Comparison of ENCODE assay signal across 10 cellular contexts in the genomic region with DNA sequence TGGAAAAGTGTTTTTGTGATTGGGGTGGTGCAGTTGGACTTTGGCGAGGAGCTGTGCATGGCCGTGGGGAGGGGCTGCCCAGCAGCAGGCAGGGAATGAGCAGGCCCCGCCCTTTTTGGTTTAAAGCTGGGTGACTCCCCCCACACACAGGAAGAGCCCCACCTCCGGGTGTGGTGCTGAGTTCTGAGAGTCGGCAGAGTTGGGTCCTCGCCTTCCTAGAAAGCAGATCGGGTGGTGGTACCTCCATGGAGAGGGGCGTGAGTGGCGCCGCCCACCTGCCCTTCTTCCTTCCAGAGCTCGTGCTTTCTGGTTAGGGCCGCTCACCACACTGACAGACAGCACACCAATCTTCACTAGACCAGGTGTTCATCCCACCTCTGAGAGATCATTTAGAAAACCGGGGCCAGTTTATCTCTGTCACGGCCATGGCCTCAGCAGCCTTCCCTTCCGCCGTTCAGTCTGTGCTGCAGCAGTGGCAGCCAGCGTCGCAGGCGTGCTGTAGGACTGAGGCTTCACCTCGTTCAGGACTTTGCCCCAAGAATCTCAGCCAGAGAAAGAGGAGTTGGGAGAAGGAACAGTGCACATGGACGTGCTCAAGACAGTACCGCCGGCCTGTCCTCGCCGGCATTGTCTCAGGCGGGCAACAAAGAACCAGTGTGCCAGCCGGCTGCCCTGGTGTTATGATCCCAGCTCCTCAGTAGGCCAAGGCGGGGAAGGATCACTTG.
DNase-seq lines count a peak whose midpoint lies in the region; ATAC-seq, FAIRE-seq and TF ChIP-seq lines count a peak whose summit lies in the region.
"Had no signal": no experiment of that assay in that cellular context is flagged by ENCODE, and none has a peak within 500 bp of the region (broad histone marks: within the 10 kb centered on the region; RNA-seq: fewer than 3 reads in every experiment).

No MANE protein-coding gene starts in this region.

- peaks cover 49 to 64% (median 57%) of the 10 kb centered on the region in 3 donors for H3K4me1 Mint-ChIP-seq in T-cell

- POLR2A ChIA-PET in T-cell (lab: Charles Lee), result no interaction called here

- H3K4me1 ChIP-seq in kidney (ENCODE audit: control insufficient read depth in 1 of 2, insufficient read depth in 1 of 2, low read depth in 1 of 2, low read length in 2 of 2), result no peaks in the 10 kb centered on the region

- peak overlapping the region; percentile 55 to 67 (median 64) for H3K4me3 Mint-ChIP-seq in T-cell

- H3K36me3 Mint-ChIP-seq in T-cell, result peaks cover 23% of the 10 kb centered on the region

- H3K9me3 ChIP-seq in kidney (ENCODE audit: control insufficient read depth in 1 of 2, low read length in 2 of 2), result no peaks in the 10 kb centered on the region

- no peaks in the 10 kb centered on the region for H3K27me3 Mint-ChIP-seq in T-cell

- FAIRE-seq in kidney (lab: Jason Lieb, UNC), result no peak

- peak; percentile 90 to 94 (median 92) for ATAC-seq in T-cell (replicated peaks in 1 of 4)
- ATAC-seq in GM19351 (IDR thresholded peaks at IDR 0.05; ENCODE audit: unreplicated experiment), result no peak
- ATAC-seq in HG03280 (IDR thresholded peaks at IDR 0.05; ENCODE audit: unreplicated experiment), result no peak
- ATAC-seq in HG03135 (IDR thresholded peaks at IDR 0.05; ENCODE audit: unreplicated experiment), result no peak

- intact Hi-C loops in kidney (cut with DNase I), result no loop called here

- H3K9ac ChIP-seq in kidney (ENCODE audit: low read length in 2 of 2), result no peak overlapping the region

- no peak for TF ChIP-seq CTCF in kidney (IDR thresholded peaks at IDR 0.05; ENCODE audit: borderline replicate concordance, extremely low read depth, insufficient read depth)

- DNase-seq in T-cell (peak in 33 of 34 experiments; percentile 9 to 69 (median 35)), activated T-cell treated with anti-CD3 and anti-CD28 coated beads for 1 hour (ENCODE audit: low read depth) (peak; percentile 46), kidney (peak; percentile 53), NCI-H510A (lab: John Stamatoyannopoulos, UW) (no peak)
- peak; percentile 62 for DNase-seq in stimulated activated CD8-positive, alpha-beta memory T cell treated with anti-CD3 and anti-CD28 coated beads, Interleukin-4, amount 100 ng/mL, for 24 hours (ENCODE audit: low read depth)
- DNase-seq: NCI-H748 treated with DMSO at 0.1 percent for 48 hours, trophoblast cell had no signal

- H3K36me3 ChIP-seq in kidney (ENCODE audit: control insufficient read depth in 1 of 2, insufficient read depth in 2 of 2, low read length in 2 of 2), result peaks cover 0 to 3% of the 10 kb centered on the region in 2 donors

- H3K4me3 ChIP-seq in kidney (ENCODE audit: low read length in 2 of 2), result no peak overlapping the region

- CTCF ChIA-PET in T-cell (lab: Charles Lee), result no interaction called here

- H3K27ac ChIP-seq in kidney (ENCODE audit: low read depth in 2 of 2, low read length in 2 of 2), result no peak overlapping the region

- peak overlapping the region; percentile 94 to 97 for H3K27ac Mint-ChIP-seq in T-cell

- no peaks in the 10 kb centered on the region for H3K9me3 Mint-ChIP-seq in T-cell

Comparison
In these comparisons a context has a peak if more than half of its experiments do, and no peak if none do; other contexts are left out.
1. ATAC-seq: peak in T-cell (4 of 4); none in GM19351 (single experiment), HG03280 (single experiment) and HG03135 (single experiment).